Comparison of ENCODE assay signal across 11 cellular contexts in the genomic region with DNA sequence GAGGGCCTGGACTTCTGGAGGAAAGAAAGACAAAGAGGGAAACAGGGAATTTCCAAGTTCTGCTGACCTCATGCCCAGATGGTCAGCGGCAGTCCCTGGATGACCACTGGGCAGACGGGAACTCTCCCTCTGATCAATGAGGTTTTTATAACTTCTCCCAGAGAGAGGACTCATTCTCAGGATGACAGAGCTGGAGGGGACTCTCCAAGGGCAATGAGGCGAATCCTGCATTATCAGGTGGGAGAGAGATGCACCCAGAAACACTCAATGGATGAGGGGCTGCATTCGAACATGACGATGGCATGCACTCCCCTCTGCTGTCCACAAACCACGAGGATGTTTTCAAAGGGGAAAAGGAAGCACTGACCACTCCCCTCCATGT. TPM values are rescaled to one million over a fixed set of nuclear protein-coding genes. Genes with fewer than 3 reads are reported as not detected.
DNase-seq lines count a peak whose midpoint lies in the region; ATAC-seq, FAIRE-seq and TF ChIP-seq lines count a peak whose summit lies in the region.
"Had no signal": no experiment of that assay in that cellular context is flagged by ENCODE, and none has a peak within 500 bp of the region (broad histone marks: within the 10 kb centered on the region; RNA-seq: fewer than 3 reads in every experiment).

No MANE protein-coding gene starts in this region.

- peaks cover 0 to 21% of the 10 kb centered on the region in 2 donors for H3K36me3 ChIP-seq in lung (ENCODE audit: control insufficient read depth in 2 of 2, insufficient read depth in 2 of 2, low read length in 2 of 2)

- H3K9me3 Mint-ChIP-seq in nephron progenitor cell, result no peaks in the 10 kb centered on the region

- DNase-seq in AG20443 (ENCODE audit: low spot score), result peak; percentile 52
- DNase-seq in RCC 7860 (ENCODE audit: low spot score), result peak; percentile 82
- DNase-seq in lung (ENCODE audit: low spot score), result no peak
- DNase-seq in hepatic stellate cell (ENCODE audit: low spot score), result no peak
- no peak for DNase-seq in DMS114 treated with DMSO at 0.1 percent for 48 hours (lab: John Stamatoyannopoulos, UW; ENCODE audit: unreplicated experiment)
- no peak for DNase-seq in nephron progenitor cell
- DNase-seq in stimulated activated CD4-positive, alpha-beta T cell treated with anti-CD3 and anti-CD28 coated beads, Interleukin-12 subunit alpha, Interleukin-12 subunit beta, amount 100 ng/mL, for 4 hours, result no peak
- DNase-seq: effector memory CD4-positive, alpha-beta T cell; mesendoderm; NCI-H1694 treated with DMSO at 0.1 percent for 48 hours had no signal

- peaks cover 11% of the 10 kb centered on the region for H3K36me3 Mint-ChIP-seq in nephron progenitor cell (ENCODE audit: low read depth)

- peak; percentile 4 for ATAC-seq in GM19467 (IDR thresholded peaks at IDR 0.05; ENCODE audit: unreplicated experiment)
- ATAC-seq in lung (ENCODE audit: insufficient read depth, low FRiP score), result no peak

- peak overlapping the region; percentile 67 to 87 for H3K27ac ChIP-seq in lung (ENCODE audit: low read depth in 1 of 2, low read length in 1 of 2)

- peaks cover 39% of the 10 kb centered on the region for H3K4me1 Mint-ChIP-seq in nephron progenitor cell

- H3K4me3 ChIP-seq in lung, result no peak overlapping the region

- no peaks in the 10 kb centered on the region for H3K27me3 ChIP-seq in lung (ENCODE audit: control insufficient read depth, insufficient read depth)

- no peak overlapping the region for H3K4me3 Mint-ChIP-seq in nephron progenitor cell

- no peak overlapping the region for H3K27ac Mint-ChIP-seq in nephron progenitor cell

- H3K27me3 Mint-ChIP-seq in nephron progenitor cell (ENCODE audit: low read depth, poor library complexity), result no peaks in the 10 kb centered on the region

- peaks cover 42 to 63% of the 10 kb centered on the region in 2 donors for H3K4me1 ChIP-seq in lung (ENCODE audit: control insufficient read depth in 2 of 2, insufficient read depth in 2 of 2, low read length in 2 of 2)

- H3K9me3 ChIP-seq in lung (ENCODE audit: control insufficient read depth in 2 of 2, insufficient read depth in 1 of 2, low read length in 1 of 2), result no peaks in the 10 kb centered on the region

- peak; percentile 87 for FAIRE-seq in RCC 7860 (lab: Jason Lieb, UNC)

- no peak for TF ChIP-seq CTCF in lung (IDR thresholded peaks at IDR 0.05; ENCODE audit: control extremely low read depth, extremely low read depth)
- TF ChIP-seq CTCF in nephron progenitor cell (IDR thresholded peaks at IDR 0.05), result no peak

- 48 to 55% methylated on average over 6 of the region's 6 CpGs for WGBS in lung, 2 donors

RNA-seq across cellular contexts. Expression of gene TNIP1, which starts 12.7 kb away (rescaled TPM):
- total RNA-seq in lung, result 100 to 1,000 TPM; 116 to 142 TPM
- 100 to 1,000 TPM in 1 of 2 donors, 10 to 100 TPM in 1; 81.5 to 308 TPM for polyA plus RNA-seq in lung

RNA-seq across cellular contexts. Expression of gene GPX3, which starts 47.8 kb away (rescaled TPM):
- 100 to 1,000 TPM in 1 of 2 donors, 10 to 100 TPM in 1; 99.0 to 586 TPM for total RNA-seq in lung
- 1,000 to 10,000 TPM; 1,067 to 1,457 TPM for polyA plus RNA-seq in lung

Comparison
In these comparisons a context has a peak if more than half of its experiments do, and no peak if none do; other contexts are left out.
1. DNase-seq: peak in AG20443 (single experiment) and RCC 7860 (single experiment); none in lung (single experiment), hepatic stellate cell (single experiment), DMS114 treated with DMSO at 0.1 percent for 48 hours (single experiment), nephron progenitor cell (single experiment) and stimulated activated CD4-positive, alpha-beta T cell treated with anti-CD3 and anti-CD28 coated beads, Interleukin-12 subunit alpha, Interleukin-12 subunit beta, amount 100 ng/mL, for 4 hours (single experiment).